ENCODE assay signal across 8 cellular contexts in genomic region chr12:49369723-49370145, GRCh38. TPM values are rescaled to one million over a fixed set of nuclear protein-coding genes. Genes with fewer than 3 reads are reported as not detected.
A peak's percentile ranks its signal among the peaks of the same experiment; 100 is the strongest.
DNase-seq lines count a peak whose midpoint lies in the region; ATAC-seq and TF ChIP-seq lines count a peak whose summit lies in the region.

No MANE protein-coding gene starts in this region.

- H3K4me3 ChIP-seq in CD8-positive, alpha-beta T cell (ENCODE audit: low read depth, low read length) = no peak overlapping the region
- H3K4me3 ChIP-seq in mammary epithelial cell (replicated peaks in 1 of 3; ENCODE audit: insufficient read depth in 1 of 3, low read depth in 2 of 3, low read length in 3 of 3) = no peak overlapping the region

- H4K20me1 ChIP-seq in mammary epithelial cell (ENCODE audit: insufficient read depth, low read length) = no peaks in the 10 kb centered on the region

- no peaks in the 10 kb centered on the region for H3K9me3 Mint-ChIP-seq in CD8-positive, alpha-beta T cell
- no peaks in the 10 kb centered on the region for H3K9me3 Mint-ChIP-seq in nephron

- POLR2A ChIA-PET in CD8-positive, alpha-beta T cell (lab: Charles Lee) = interaction anchor here (1.1 kb wide), 1 partner anchor 12 kb away, joined by 3 read pairs; no protein-coding TSS in a partner anchor

- intact Hi-C loops in CD8-positive, alpha-beta T cell (cut with DNase I, micrococcal nuclease) = loop anchor here in 1 of 2 experiments (5.0 to 10.0 kb wide), 2 partner anchors 253 to 455 kb away; partner anchors contain the start of genes NCKAP5L and PRPF40B
- intact Hi-C loops in mammary epithelial cell (cut with micrococcal nuclease) = loop anchor here (5.0 kb wide), 3 partner anchors 33 to 338 kb away; partner anchors contain the start of genes FMNL3 and PRPF40B

- H3K4me2 ChIP-seq in mammary epithelial cell (ENCODE audit: insufficient read depth, low read depth, low read length) = peak overlapping the region; percentile 43

- CTCF ChIA-PET in CD8-positive, alpha-beta T cell (lab: Charles Lee) = interaction anchor here (1.4 to 5.0 kb wide), 2 partner anchors 11 to 144 kb away, joined by 4 to 33 read pairs; no protein-coding TSS in a partner anchor
- CTCF ChIA-PET in mammary epithelial cell (lab: Charles Lee; ENCODE audit: low non-redundant PET) = interaction anchor here (0.7 kb wide), 1 partner anchor 128 kb away, joined by 3 read pairs; no protein-coding TSS in a partner anchor

- H3K9me3 ChIP-seq in CD8-positive, alpha-beta T cell (ENCODE audit: low read length) = no peaks in the 10 kb centered on the region
- no peaks in the 10 kb centered on the region for H3K9me3 ChIP-seq in mammary epithelial cell (replicated peaks; ENCODE audit: insufficient read depth, low read length)

- in situ Hi-C loops in mammary epithelial cell (cut with MboI; ENCODE audit: low sequenced_read_pairs in 2 of 2) = no loop called here

- H3K9ac ChIP-seq in mammary epithelial cell (ENCODE audit: insufficient read depth, low read length) = no peak overlapping the region

- H3K27ac ChIP-seq in CD8-positive, alpha-beta T cell (ENCODE audit: low read depth, low read length) = no peak overlapping the region
- no peak overlapping the region for H3K27ac ChIP-seq in mammary epithelial cell (ENCODE audit: insufficient read depth, low read depth, low read length)

- peaks cover 2% of the 10 kb centered on the region for H3K36me3 Mint-ChIP-seq in CD8-positive, alpha-beta T cell
- peaks cover 12% of the 10 kb centered on the region for H3K36me3 Mint-ChIP-seq in nephron (ENCODE audit: low read depth)

- H3K27me3 Mint-ChIP-seq in CD8-positive, alpha-beta T cell (ENCODE audit: low read depth) = no peaks in the 10 kb centered on the region
- no peaks in the 10 kb centered on the region for H3K27me3 Mint-ChIP-seq in nephron (ENCODE audit: low read depth)

- H3K4me1 ChIP-seq in CD8-positive, alpha-beta T cell (ENCODE audit: insufficient read depth, low read length) = peaks cover 16% of the 10 kb centered on the region
- H3K4me1 ChIP-seq in mammary epithelial cell (ENCODE audit: insufficient read depth, low read length) = peaks cover 25% of the 10 kb centered on the region

- no TSS peak for BruUV-seq in mammary epithelial cell (replicated peaks; lab: Mats Ljungman, UMichigan)

- H3K4me3 Mint-ChIP-seq in CD8-positive, alpha-beta T cell = no peak overlapping the region
- H3K4me3 Mint-ChIP-seq in nephron = peak overlapping the region; percentile 66 to 85 (median 79)

- no peak for TF ChIP-seq CTCF in CD8-positive, alpha-beta T cell (IDR thresholded peaks at IDR 0.05)
- TF ChIP-seq CTCF in mammary epithelial cell (conservative IDR thresholded peaks at IDR 0.05 in 1 of 2, IDR thresholded peaks at IDR 0.05 in 1 of 2; ENCODE audit: extremely low read depth in 1 of 2, insufficient read depth in 1 of 2, low read depth in 1 of 2, low read length in 2 of 2) = peak; percentile 27 to 39
- TF ChIP-seq CTCF in nephron (IDR thresholded peaks at IDR 0.05; ENCODE audit: unreplicated experiment in 3 of 3) = peak; percentile 29 to 49 (median 34)

- no peaks in the 10 kb centered on the region for H3K27me3 ChIP-seq in CD8-positive, alpha-beta T cell (ENCODE audit: insufficient read depth, low read length)
- H3K27me3 ChIP-seq in mammary epithelial cell (ENCODE audit: insufficient read depth, low read length) = no peaks in the 10 kb centered on the region

- H3K36me3 ChIP-seq in CD8-positive, alpha-beta T cell (ENCODE audit: insufficient read depth, low read length) = no peaks in the 10 kb centered on the region
- H3K36me3 ChIP-seq in mammary epithelial cell (ENCODE audit: insufficient read depth, low read length) = peaks cover 4% of the 10 kb centered on the region

- H2AFZ ChIP-seq in mammary epithelial cell (ENCODE audit: low read depth, low read length) = no peak overlapping the region

- H3K4me1 Mint-ChIP-seq in CD8-positive, alpha-beta T cell (ENCODE audit: low read depth) = peaks cover 31% of the 10 kb centered on the region
- H3K4me1 Mint-ChIP-seq in nephron = peaks cover 38% of the 10 kb centered on the region

- dilution Hi-C loops in mammary epithelial cell (cut with HindIII; ENCODE audit: low sequenced_read_pairs) = loop anchor here (5.0 kb wide), 2 partner anchors 42 to 102 kb away; partner anchors contain the start of gene TUBA1C

- no peak for ATAC-seq in CD8-positive, alpha-beta T cell
- peak; percentile 52 for ATAC-seq in GM18517 (IDR thresholded peaks at IDR 0.05; ENCODE audit: unreplicated experiment)
- ATAC-seq in HG03045 (IDR thresholded peaks at IDR 0.05; ENCODE audit: unreplicated experiment) = peak; percentile 39

- whole genome bisulfite sequencing in mammary epithelial cell (ENCODE audit: low coverage, missing lambda C conversion rate) = 67% methylated on average over 5 of the region's 5 CpGs

- H3K27ac Mint-ChIP-seq in CD8-positive, alpha-beta T cell = peak overlapping the region; percentile 12
- H3K27ac Mint-ChIP-seq in nephron = peak overlapping the region; percentile 65 to 84 (median 68)

- DNase-seq in CD8-positive, alpha-beta T cell = peak in 1 of 7 experiments; percentile 11
- DNase-seq in NOMO-1 treated with DMSO at 0.1 percent for 48 hours (lab: John Stamatoyannopoulos, UW; ENCODE audit: unreplicated experiment) (peak; percentile 43), mammary epithelial cell (no peak), medulla oblongata (ENCODE audit: extremely low spot score) (no peak)
- no peak for DNase-seq in NK-92 treated with Interleukin-12 subunit alpha and Interleukin-12 subunit beta, amount 100 ng/mL, for 24 hours (lab: John Stamatoyannopoulos, UW)

- peaks cover 79% of the 10 kb centered on the region for H3K79me2 ChIP-seq in mammary epithelial cell (ENCODE audit: insufficient read depth, low read length)

RNA-seq across cellular contexts. Expression of gene SPATS2, which starts 2.5 kb away (rescaled TPM):
- total RNA-seq in CD8-positive, alpha-beta T cell = 1 to 10 TPM; 5.6 to 7.2 TPM
- total RNA-seq in mammary epithelial cell = 10 to 100 TPM; 22.3 to 51.2 TPM
- 35.2 TPM for polyA plus RNA-seq in mammary epithelial cell
- polyA minus RNA-seq in mammary epithelial cell = 88.5 TPM

RNA-seq across cellular contexts. Expression of gene DNAJC22, which starts 23.0 kb away (rescaled TPM):
- total RNA-seq in CD8-positive, alpha-beta T cell = not detected
- under 1 TPM; 0.14 to 0.17 TPM for total RNA-seq in mammary epithelial cell
- 0.03 TPM for polyA plus RNA-seq in mammary epithelial cell
- not detected for polyA minus RNA-seq in mammary epithelial cell

RNA-seq across cellular contexts. Expression of gene C1QL4, which starts 32.7 kb away (rescaled TPM):
- not detected for total RNA-seq in CD8-positive, alpha-beta T cell
- under 1 TPM in 1 of 2 donors, not detected in 1; 0.24 TPM for total RNA-seq in mammary epithelial cell
- polyA plus RNA-seq in mammary epithelial cell = 0.03 TPM
- not detected for polyA minus RNA-seq in mammary epithelial cell

RNA-seq across cellular contexts. Expression of gene TROAP, which starts 46.7 kb away (rescaled TPM):
- total RNA-seq in CD8-positive, alpha-beta T cell = under 1 TPM; 0.49 to 0.72 TPM
- 10 to 100 TPM in 1 of 2 donors, under 1 TPM in 1; 0.33 to 34.2 TPM for total RNA-seq in mammary epithelial cell
- 23.0 TPM for polyA plus RNA-seq in mammary epithelial cell
- 30.6 TPM for polyA minus RNA-seq in mammary epithelial cell
